ENCODE assay signal across 8 cellular contexts in genomic region chr3:149576071-149576564, GRCh38.
A peak's percentile ranks its signal among the peaks of the same experiment; 100 is the strongest.
DNase-seq lines count a peak whose midpoint lies in the region; ATAC-seq and TF ChIP-seq lines count a peak whose summit lies in the region.

No MANE protein-coding gene starts in this region.

- intact Hi-C loops in esophagus muscularis mucosa (cut with DNase I), result loop anchor here (5.0 kb wide), 1 partner anchor 44 kb away; no protein-coding TSS in a partner anchor

- peak overlapping the region; percentile 82 to 86 (median 84) for H3K27ac ChIP-seq in esophagus muscularis mucosa (replicated peaks in 1 of 4)

- H3K9me3 Mint-ChIP-seq in osteocyte (ENCODE audit: unreplicated experiment), result no peaks in the 10 kb centered on the region

- peak overlapping the region; percentile 92 for H3K27ac Mint-ChIP-seq in osteocyte (ENCODE audit: unreplicated experiment)

- no peak for TF ChIP-seq POLR2A in esophagus muscularis mucosa (IDR thresholded peaks at IDR 0.05; ENCODE audit: low read depth)

- peaks cover 0 to 16% (median 13%) of the 10 kb centered on the region in 4 donors for H3K36me3 ChIP-seq in esophagus muscularis mucosa

- no peak for TF ChIP-seq CTCF in esophagus muscularis mucosa (IDR thresholded peaks at IDR 0.05)
- no peak for TF ChIP-seq CTCF in osteocyte (IDR thresholded peaks at IDR 0.05)
- no peak for TF ChIP-seq CTCF in GM20000 (IDR thresholded peaks at IDR 0.05; ENCODE audit: extremely low read depth, missing control alignments)

- H3K36me3 Mint-ChIP-seq in osteocyte (ENCODE audit: unreplicated experiment), result peaks cover 12% of the 10 kb centered on the region

- WGBS in esophagus muscularis mucosa, result 17% methylated on average over 5 of the region's 5 CpGs

- H3K4me3 ChIP-seq in esophagus muscularis mucosa, result peak overlapping the region in 3 of 4 donors; percentile 4 to 25 (median 16)

- no peaks in the 10 kb centered on the region for H3K27me3 ChIP-seq in esophagus muscularis mucosa

- no peaks in the 10 kb centered on the region for H3K9me3 ChIP-seq in esophagus muscularis mucosa

- peak; percentile 41 for TF ChIP-seq EP300 in esophagus muscularis mucosa (IDR thresholded peaks at IDR 0.05)

- peaks cover 70 to 100% (median 99%) of the 10 kb centered on the region in 4 donors for H3K4me1 ChIP-seq in esophagus muscularis mucosa

- peaks cover 92% of the 10 kb centered on the region for H3K4me1 Mint-ChIP-seq in osteocyte (ENCODE audit: unreplicated experiment)

- ATAC-seq in HG02798 (IDR thresholded peaks at IDR 0.05; ENCODE audit: poor library complexity, unreplicated experiment), result peak; percentile 51
- ATAC-seq in HG03097 (IDR thresholded peaks at IDR 0.05; ENCODE audit: low FRiP score, unreplicated experiment), result no peak

- DNase-seq in GM04504 (ENCODE audit: low read depth), result peak; percentile 91
- DNase-seq in RPMI7951 (ENCODE audit: low read depth), result peak; percentile 100
- no peak for DNase-seq in esophagus muscularis mucosa (ENCODE audit: extremely low spot score)
- no peak for DNase-seq in osteocyte (ENCODE audit: extremely low spot score, unreplicated experiment)
- no peak for DNase-seq in NK-92 (lab: John Stamatoyannopoulos, UW; ENCODE audit: unreplicated experiment)
- no peak for DNase-seq in GM20000 (ENCODE audit: low spot score)

- peak overlapping the region; percentile 49 for H3K4me3 Mint-ChIP-seq in osteocyte (ENCODE audit: unreplicated experiment)

- H3K27me3 Mint-ChIP-seq in osteocyte (ENCODE audit: unreplicated experiment), result no peaks in the 10 kb centered on the region

Comparison
In these comparisons a context has a peak if more than half of its experiments do, and no peak if none do; other contexts are left out.
1. DNase-seq: peak in GM04504 (single experiment) and RPMI7951 (single experiment); none in esophagus muscularis mucosa (single experiment), osteocyte (single experiment), NK-92 (single experiment) and GM20000 (single experiment).